In genomic region chr5:65100846-65101678, GRCh38 we compare ENCODE assay signal across 8 cellular contexts.
DNase-seq lines count a peak whose midpoint lies in the region; ATAC-seq, FAIRE-seq and TF ChIP-seq lines count a peak whose summit lies in the region.

No MANE protein-coding gene starts in this region.

- 74 to 77% methylated on average over 9 of the region's 9 CpGs for WGBS in GM23248 (ENCODE audit: low coverage in 1 of 2, low lambda C conversion rate in 2 of 2, missing lambda C conversion rate in 2 of 2), 2 experiments
- 38 to 50% (median 47%) methylated on average over 9 of the region's 9 CpGs for WGBS in small intestine, 3 donors

- H3K9me3 Mint-ChIP-seq in CD4-positive, alpha-beta T cell = no peaks in the 10 kb centered on the region

- peak in 5 of 10 experiments; percentile 4 to 37 (median 12) for DNase-seq in CD4-positive, alpha-beta T cell
- DNase-seq in GM23248 (peak; percentile 82), NCI-H446 treated with DMSO at 0.1 percent for 48 hours (lab: John Stamatoyannopoulos, UW) (peak; percentile 41), adipocyte (ENCODE audit: low read depth) (peak; percentile 69), right atrium auricular region (ENCODE audit: low spot score) (peak; percentile 77), small intestine (peak; percentile 61), activated gamma-delta T cell treated with Interleukin-2 at 50 U/mL for 16 hours (no peak)

- CTCF ChIA-PET in CD4-positive, alpha-beta T cell (lab: Charles Lee) = interaction anchor here (1.6 to 2.9 kb wide), 2 partner anchors 16 to 383 kb away, joined by 3 to 10 read pairs; no protein-coding TSS in a partner anchor

- H3F3A ChIP-seq in GM23248 (ENCODE audit: insufficient read depth) = peaks cover 28% of the 10 kb centered on the region; the same call in 1 of the 2 replicates

- H3K36me3 Mint-ChIP-seq in CD4-positive, alpha-beta T cell (ENCODE audit: low read depth) = no peaks in the 10 kb centered on the region

- no peaks in the 10 kb centered on the region for H3K79me2 ChIP-seq in GM23248 (ENCODE audit: insufficient read depth)

- H3K9ac ChIP-seq in GM23248 (no peak overlapping the region), adipocyte (ENCODE audit: low read length) (no peak overlapping the region)

- no peaks in the 10 kb centered on the region for H3K27me3 Mint-ChIP-seq in CD4-positive, alpha-beta T cell

- no peak for ATAC-seq in CD4-positive, alpha-beta T cell (ENCODE audit: poor library complexity)
- ATAC-seq in HG02970 (IDR thresholded peaks at IDR 0.05; ENCODE audit: low FRiP score, unreplicated experiment) = no peak

- no peak for FAIRE-seq in small intestine (lab: Jason Lieb, UNC)

- no peak for TF ChIP-seq CTCF in CD4-positive, alpha-beta T cell (IDR thresholded peaks at IDR 0.05)
- TF ChIP-seq CTCF in right atrium auricular region (IDR thresholded peaks at IDR 0.05) = peak in 1 of 2 donors; percentile 66

- H3K4me1 Mint-ChIP-seq in CD4-positive, alpha-beta T cell (ENCODE audit: low read depth) = peaks cover 44% of the 10 kb centered on the region

- in situ Hi-C loops in GM23248 (cut with MboI) = no loop called here

- H3K27me3 ChIP-seq in CD4-positive, alpha-beta T cell (ENCODE audit: control insufficient read depth, insufficient read depth, low read length) = no peaks in the 10 kb centered on the region
- H3K27me3 ChIP-seq in GM23248 (replicated peaks; ENCODE audit: insufficient read depth) (no peaks in the 10 kb centered on the region), adipocyte (replicated peaks; ENCODE audit: control insufficient read depth, insufficient read depth, low read length) (no peaks in the 10 kb centered on the region), right atrium auricular region (no peaks in the 10 kb centered on the region), small intestine (ENCODE audit: control insufficient read depth in 2 of 2, insufficient read depth in 2 of 2, low read length in 2 of 2) (no peaks in the 10 kb centered on the region)

- peak overlapping the region; percentile 49 for H2AFZ ChIP-seq in GM23248

- H3K9me3 ChIP-seq in CD4-positive, alpha-beta T cell (ENCODE audit: control insufficient read depth, low read length) = no peaks in the 10 kb centered on the region
- H3K9me3 ChIP-seq in GM23248 (ENCODE audit: low read depth) (no peaks in the 10 kb centered on the region), adipocyte (ENCODE audit: control insufficient read depth, low read length) (no peaks in the 10 kb centered on the region), right atrium auricular region (no peaks in the 10 kb centered on the region), small intestine (ENCODE audit: control insufficient read depth, low read depth) (no peaks in the 10 kb centered on the region)

- POLR2A ChIA-PET in CD4-positive, alpha-beta T cell (lab: Charles Lee) = no interaction called here

- no peak overlapping the region for H3K4me2 ChIP-seq in GM23248 (ENCODE audit: unreplicated experiment)

- no peak overlapping the region for H3K27ac ChIP-seq in CD4-positive, alpha-beta T cell (ENCODE audit: low read depth, low read length)
- 0 out of 2 replicates have a peak overlapping the region, but pooled peaks have one; percentile 11 for H3K27ac ChIP-seq in GM23248
- H3K27ac ChIP-seq in right atrium auricular region = peak overlapping the region in 1 of 2 donors; percentile 4
- peak overlapping the region in 1 of 2 donors; percentile 52 for H3K27ac ChIP-seq in small intestine (ENCODE audit: low read depth in 1 of 2, low read length in 1 of 2)

- H3K4me3 Mint-ChIP-seq in CD4-positive, alpha-beta T cell = peak overlapping the region; percentile 89

- no peak overlapping the region for H3K4me3 ChIP-seq in GM23248
- H3K4me3 ChIP-seq in adipocyte (ENCODE audit: low read length) = no peak overlapping the region
- H3K4me3 ChIP-seq in right atrium auricular region = no peak overlapping the region
- no peak overlapping the region for H3K4me3 ChIP-seq in small intestine (ENCODE audit: low read depth in 1 of 2, low read length in 2 of 2)

- no peaks in the 10 kb centered on the region for H3K9me2 ChIP-seq in GM23248 (ENCODE audit: insufficient read depth)

- H4K20me1 ChIP-seq in GM23248 (ENCODE audit: insufficient read depth) = no peaks in the 10 kb centered on the region

- peak overlapping the region; percentile 74 for H3K27ac Mint-ChIP-seq in CD4-positive, alpha-beta T cell

- intact Hi-C loops in CD4-positive, alpha-beta T cell (cut with DNase I, micrococcal nuclease) = loop anchor here (2.0 to 5.0 kb wide), 2 partner anchors 64 to 382 kb away; no protein-coding TSS in a partner anchor

- no peaks in the 10 kb centered on the region for H3K36me3 ChIP-seq in GM23248 (ENCODE audit: low read depth)
- H3K36me3 ChIP-seq in adipocyte (ENCODE audit: control insufficient read depth, insufficient read depth, low read length, severe bottlenecking) = no peaks in the 10 kb centered on the region
- H3K36me3 ChIP-seq in right atrium auricular region = no peaks in the 10 kb centered on the region
- H3K36me3 ChIP-seq in small intestine (ENCODE audit: control insufficient read depth in 2 of 2, insufficient read depth in 2 of 2, low read length in 2 of 2) = no peaks in the 10 kb centered on the region

- H3K4me1 ChIP-seq in GM23248 (ENCODE audit: insufficient read depth) (peaks cover 9% of the 10 kb centered on the region), adipocyte (ENCODE audit: control insufficient read depth, insufficient read depth, low read length) (peaks cover 24% of the 10 kb centered on the region), right atrium auricular region (peaks cover 0 to 17% of the 10 kb centered on the region in 2 donors), small intestine (ENCODE audit: control insufficient read depth in 2 of 2, insufficient read depth in 1 of 2, low read depth in 1 of 2, low read length in 1 of 2) (peaks cover 0 to 2% of the 10 kb centered on the region in 2 donors)
